ENCODE assay signal across 8 cellular contexts in the genomic region with DNA sequence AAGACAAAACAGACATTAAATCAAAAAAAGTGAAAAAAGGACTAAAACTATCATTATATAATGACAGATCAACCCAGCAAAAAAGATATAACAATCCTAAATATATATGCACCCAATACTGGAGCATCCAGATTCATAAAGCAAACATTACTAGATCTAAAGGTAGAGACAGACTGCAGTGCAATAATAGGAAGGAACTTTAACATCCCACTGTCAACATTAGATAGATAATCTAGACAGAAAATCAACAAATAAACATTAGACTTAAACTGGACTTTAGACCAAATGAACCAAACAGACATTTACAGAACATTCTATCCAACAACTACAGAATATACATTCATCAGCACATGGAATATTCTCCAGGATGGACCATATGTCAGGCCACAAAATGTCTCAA.
"Had no signal": no experiment of that assay in that cellular context is flagged by ENCODE, and none has a peak within 500 bp of the region (broad histone marks: within the 10 kb centered on the region; RNA-seq: fewer than 3 reads in every experiment).

No MANE protein-coding gene starts in this region.

- H3K4me3 ChIP-seq: GM23338, K562 had no signal

- H3K27ac ChIP-seq: HL-60 had no signal

- H3K4me1 Mint-ChIP-seq: GM23338, H9 had no signal

- H3K4me2 ChIP-seq: GM23338 had no signal

- H2AFZ ChIP-seq: GM23338 had no signal

- H3K9me3 Mint-ChIP-seq: GM23338 had no signal

- FAIRE-seq: H1, H54, K562 had no signal

- ATAC-seq: GM23338, K562 had no signal

- H3K27ac Mint-ChIP-seq: GM23338, H9 had no signal

- DNase-seq: H9, HCEC 1CT, IMR-90 had no signal

- H3K4me3 Mint-ChIP-seq: GM23338, H9 had no signal
